18 cellular contexts compared by ENCODE assay signal in genomic region chr6:154471609-154472362, GRCh38. TPM values are rescaled to one million over a fixed set of nuclear protein-coding genes. Genes with fewer than 3 reads are reported as not detected.
DNase-seq lines count a peak whose midpoint lies in the region; ATAC-seq and TF ChIP-seq lines count a peak whose summit lies in the region.
"Had no signal": no experiment of that assay in that cellular context is flagged by ENCODE, and none has a peak within 500 bp of the region (broad histone marks: within the 10 kb centered on the region; RNA-seq: fewer than 3 reads in every experiment).

No MANE protein-coding gene starts in this region.

- H3K4me3 Mint-ChIP-seq in progenitor cell of endocrine pancreas (ENCODE audit: low read depth): no peak overlapping the region
- H3K4me3 Mint-ChIP-seq in stimulated activated naive B cell treated with anti-CD40 and anti-IgM and Interleukin-4, amounts not matched to agents 10 μg/mL and 1 μg/mL and 100 μg/mL, for 72 hours: no peak overlapping the region
- H3K4me3 Mint-ChIP-seq: activated naive CD4-positive, alpha-beta T cell treated with anti-CD3 and anti-CD28 coated beads, Interleukin-2, amount 10 ng/mL, durations not matched to agents 7 days and 5 days; dendritic cell treated with granulocyte-macrophage colony-stimulating factor and Interleukin-4, amounts not matched to agents 40 ng/mL and 50 ng/mL, for 4 days had no signal

- H3K36me3 Mint-ChIP-seq in progenitor cell of endocrine pancreas (ENCODE audit: insufficient read depth): peaks cover 12% of the 10 kb centered on the region
- no peaks in the 10 kb centered on the region for H3K36me3 Mint-ChIP-seq in stimulated activated naive B cell treated with anti-CD40 and anti-IgM and Interleukin-4, amounts not matched to agents 10 μg/mL and 1 μg/mL and 100 μg/mL, for 72 hours
- H3K36me3 Mint-ChIP-seq: activated naive CD4-positive, alpha-beta T cell treated with anti-CD3 and anti-CD28 coated beads, Interleukin-2, amount 10 ng/mL, durations not matched to agents 7 days and 5 days had no signal

- peak overlapping the region; percentile 37 for H3K4me3 ChIP-seq in endocrine pancreas (ENCODE audit: control insufficient read depth, insufficient read depth, low read length)
- H3K4me3 ChIP-seq: SK-N-MC had no signal

- H3K27ac Mint-ChIP-seq in progenitor cell of endocrine pancreas: peak overlapping the region; percentile 17
- H3K27ac Mint-ChIP-seq in stimulated activated naive B cell treated with anti-CD40 and anti-IgM and Interleukin-4, amounts not matched to agents 10 μg/mL and 1 μg/mL and 100 μg/mL, for 72 hours: no peak overlapping the region
- H3K27ac Mint-ChIP-seq: activated naive CD4-positive, alpha-beta T cell treated with anti-CD3 and anti-CD28 coated beads, Interleukin-2, amount 10 ng/mL, durations not matched to agents 7 days and 5 days; dendritic cell treated with granulocyte-macrophage colony-stimulating factor and Interleukin-4, amounts not matched to agents 40 ng/mL and 50 ng/mL, for 4 days had no signal

- H3K9ac ChIP-seq in endocrine pancreas (ENCODE audit: control insufficient read depth, insufficient read depth, low read length): no peak overlapping the region
- H3K9ac ChIP-seq: parathyroid adenoma had no signal

- H3K4me1 Mint-ChIP-seq in progenitor cell of endocrine pancreas (ENCODE audit: low read depth): peaks cover 3% of the 10 kb centered on the region
- H3K4me1 Mint-ChIP-seq in stimulated activated naive B cell treated with anti-CD40 and anti-IgM and Interleukin-4, amounts not matched to agents 10 μg/mL and 1 μg/mL and 100 μg/mL, for 72 hours: no peaks in the 10 kb centered on the region
- H3K4me1 Mint-ChIP-seq: activated naive CD4-positive, alpha-beta T cell treated with anti-CD3 and anti-CD28 coated beads, Interleukin-2, amount 10 ng/mL, durations not matched to agents 7 days and 5 days had no signal

- H3K9me3 ChIP-seq in endocrine pancreas (ENCODE audit: control insufficient read depth, low read length): no peaks in the 10 kb centered on the region
- H3K9me3 ChIP-seq: Caco-2 had no signal

- DNase-seq in NCI-H1105 (lab: John Stamatoyannopoulos, UW) (peak; percentile 97), NCI-H345 (lab: John Stamatoyannopoulos, UW) (peak; percentile 93), progenitor cell of endocrine pancreas (ENCODE audit: low spot score, unreplicated experiment) (no peak), OCI-M1 (lab: John Stamatoyannopoulos, UW) (no peak), NCI-H128 (lab: John Stamatoyannopoulos, UW; ENCODE audit: unreplicated experiment) (no peak), inferior parietal cortex (ENCODE audit: extremely low spot score) (no peak)
- DNase-seq in stimulated activated naive B cell treated with anti-CD40 and anti-IgM and Interleukin-4, amounts not matched to agents 10 μg/mL and 1 μg/mL and 100 μg/mL, for 72 hours: no peak
- DNase-seq: activated CD4-positive, alpha-beta T cell treated with anti-CD3 and anti-CD28 coated beads for 4 hours; activated naive CD4-positive, alpha-beta T cell treated with anti-CD3 and anti-CD28 coated beads, Interleukin-2, amount 10 ng/mL, durations not matched to agents 7 days and 5 days; Caco-2; hippocampal formation; NCI-H2029; stimulated activated CD4-positive, alpha-beta T cell treated with anti-CD3 and anti-CD28 coated beads, Interleukin-12 subunit alpha, Interleukin-12 subunit beta, amount 100 ng/mL, for 4 hours; stimulated activated naive CD8-positive, alpha-beta T cell treated with anti-CD3 and anti-CD28 coated beads, Interleukin-15, Interleukin-2, amounts not matched to agents 100 U/mL and 50 U/mL, for 24 hours had no signal

- peaks cover 5% of the 10 kb centered on the region for H3K9me3 Mint-ChIP-seq in progenitor cell of endocrine pancreas (ENCODE audit: low read depth)
- peaks cover 2 to 7% of the 10 kb centered on the region in 2 donors for H3K9me3 Mint-ChIP-seq in stimulated activated naive B cell treated with anti-CD40 and anti-IgM and Interleukin-4, amounts not matched to agents 10 μg/mL and 1 μg/mL and 100 μg/mL, for 72 hours
- H3K9me3 Mint-ChIP-seq: dendritic cell treated with granulocyte-macrophage colony-stimulating factor and Interleukin-4, amounts not matched to agents 40 ng/mL and 50 ng/mL, for 4 days had no signal

- H3K27me3 ChIP-seq in endocrine pancreas (ENCODE audit: control insufficient read depth, insufficient read depth, low read length): no peaks in the 10 kb centered on the region

- TF ChIP-seq CTCF in progenitor cell of endocrine pancreas (IDR thresholded peaks at IDR 0.05; ENCODE audit: unreplicated experiment): no peak

- peaks cover 5% of the 10 kb centered on the region for H3K4me1 ChIP-seq in endocrine pancreas (ENCODE audit: control insufficient read depth, insufficient read depth, low read length)
- H3K4me1 ChIP-seq: parathyroid adenoma had no signal

- H3K36me3 ChIP-seq in endocrine pancreas (ENCODE audit: control insufficient read depth, insufficient read depth, low read length): no peaks in the 10 kb centered on the region

- no peaks in the 10 kb centered on the region for H3K27me3 Mint-ChIP-seq in progenitor cell of endocrine pancreas
- peaks cover 0 to 4% of the 10 kb centered on the region in 2 donors for H3K27me3 Mint-ChIP-seq in stimulated activated naive B cell treated with anti-CD40 and anti-IgM and Interleukin-4, amounts not matched to agents 10 μg/mL and 1 μg/mL and 100 μg/mL, for 72 hours
- H3K27me3 Mint-ChIP-seq: dendritic cell treated with granulocyte-macrophage colony-stimulating factor and Interleukin-4, amounts not matched to agents 40 ng/mL and 50 ng/mL, for 4 days had no signal

- ATAC-seq in stimulated activated naive B cell treated with anti-CD40 and anti-IgM and Interleukin-4, amounts not matched to agents 10 μg/mL and 1 μg/mL and 100 μg/mL, for 72 hours (replicated peaks): no peak
- ATAC-seq: stimulated activated naive CD8-positive, alpha-beta T cell treated with anti-CD3 and anti-CD28 coated beads, Interleukin-15, Interleukin-2, amounts not matched to agents 100 U/mL and 50 U/mL, for 24 hours had no signal

RNA-seq across cellular contexts. Expression of gene CNKSR3, which starts 38.7 kb away (rescaled TPM):
- total RNA-seq in progenitor cell of endocrine pancreas: 17.3 and 20.3 TPM in 2 replicates

Comparison
In these comparisons a context has a peak if more than half of its experiments do, and no peak if none do; other contexts are left out.
1. DNase-seq: peak in NCI-H1105 (single experiment) and NCI-H345 (single experiment); none in progenitor cell of endocrine pancreas (single experiment), stimulated activated naive B cell treated with anti-CD40 and anti-IgM and Interleukin-4, amounts not matched to agents 10 μg/mL and 1 μg/mL and 100 μg/mL, for 72 hours (single experiment), OCI-M1 (single experiment), NCI-H128 (single experiment) and inferior parietal cortex (single experiment).